ENCODE assay signal across 18 cellular contexts in the genomic region with DNA sequence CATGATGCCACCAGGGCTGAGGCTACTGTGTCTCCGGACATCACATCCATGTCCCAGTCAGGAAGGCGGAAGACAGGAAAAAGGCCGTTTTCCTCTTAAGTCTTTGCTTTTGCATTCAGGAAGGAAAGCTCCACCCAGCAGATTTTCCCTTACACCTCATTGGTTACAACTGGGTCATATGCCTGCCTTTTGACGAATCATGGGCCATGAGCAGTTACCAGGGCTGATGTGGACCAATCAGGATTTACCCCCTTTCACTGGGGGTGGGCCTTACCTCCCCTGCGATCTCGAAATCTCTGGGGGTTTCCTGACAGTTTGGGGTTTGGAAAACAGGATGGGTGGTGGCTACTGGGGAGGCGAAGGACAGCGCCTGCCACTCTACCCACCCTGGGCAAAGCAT. TPM values are rescaled to one million over a fixed set of nuclear protein-coding genes. Genes with fewer than 3 reads are reported as not detected.
DNase-seq lines count a peak whose midpoint lies in the region; ATAC-seq, FAIRE-seq and TF ChIP-seq lines count a peak whose summit lies in the region.
"Had no signal": no experiment of that assay in that cellular context is flagged by ENCODE, and none has a peak within 500 bp of the region (broad histone marks: within the 10 kb centered on the region; RNA-seq: fewer than 3 reads in every experiment).

No MANE protein-coding gene starts in this region.

- WGBS in SK-N-SH (ENCODE audit: low lambda C conversion rate) = 83% methylated on average over 7 of the region's 8 CpGs

- no peaks in the 10 kb centered on the region for H3K27me3 ChIP-seq in SK-N-SH (ENCODE audit: insufficient read depth)
- peaks cover 10% of the 10 kb centered on the region for H3K27me3 ChIP-seq in foreskin keratinocyte
- no peaks in the 10 kb centered on the region for H3K27me3 ChIP-seq in WERI-Rb-1 (ENCODE audit: insufficient read depth, low read depth, severe bottlenecking)
- H3K27me3 ChIP-seq: ascending aorta; BLaER1 treated with 17β-estradiol and CSF1 and Interleukin-3, amounts not matched to agents 10 nM and 100 nM; dorsolateral prefrontal cortex; neural progenitor cell had no signal

- no peak overlapping the region for H3K4me3 ChIP-seq in SK-N-SH (ENCODE audit: low read depth in 2 of 2, low read length in 1 of 2)
- no peak overlapping the region for H3K4me3 ChIP-seq in WERI-Rb-1 (ENCODE audit: low read depth, low read length)
- H3K4me3 ChIP-seq: ascending aorta; BLaER1 treated with 17β-estradiol and CSF1 and Interleukin-3, amounts not matched to agents 10 nM and 100 nM; dorsolateral prefrontal cortex; neural progenitor cell had no signal

- CTCF ChIA-PET in SK-N-SH (lab: Yijun Ruan, JAX) = interaction anchor here (1.1 to 1.5 kb wide), 2 partner anchors 19 to 27 kb away, joined by 4 to 5 read pairs; no protein-coding TSS in a partner anchor

- H3K4me2 ChIP-seq in SK-N-SH = no peak overlapping the region
- H3K4me2 ChIP-seq: BLaER1 treated with 17β-estradiol and CSF1 and Interleukin-3, amounts not matched to agents 10 nM and 100 nM; neural progenitor cell had no signal

- H3F3A ChIP-seq in SK-N-SH (replicated peaks; ENCODE audit: insufficient read depth) = no peaks in the 10 kb centered on the region

- H3K27ac ChIP-seq in SK-N-SH (ENCODE audit: low read depth in 2 of 2, low read length in 1 of 2) (no peak overlapping the region), foreskin keratinocyte (no peak overlapping the region), WERI-Rb-1 (no peak overlapping the region)
- H3K27ac ChIP-seq: ascending aorta; BLaER1 treated with 17β-estradiol and CSF1 and Interleukin-3, amounts not matched to agents 10 nM and 100 nM; dorsolateral prefrontal cortex; neural progenitor cell had no signal

- H3K79me2 ChIP-seq in SK-N-SH (ENCODE audit: insufficient read depth) = no peaks in the 10 kb centered on the region

- DNase-seq in ELF-1 (ENCODE audit: low read depth, low spot score) (peak; percentile 21), HT-29 (ENCODE audit: low spot score) (peak; percentile 22), SK-N-SH (peak; percentile 79), foreskin keratinocyte (no peak), WERI-Rb-1 (no peak), D721Med (ENCODE audit: insufficient read length, low spot score) (no peak), inferior parietal cortex (ENCODE audit: extremely low spot score) (no peak)
- no peak for DNase-seq in stimulated activated CD4-positive, alpha-beta T cell treated with anti-CD3 and anti-CD28 coated beads, Interleukin-4, amount 100 ng/mL, for 4 hours
- DNase-seq: activated CD4-positive, alpha-beta T cell treated with anti-CD3 and anti-CD28 coated beads, Interleukin-2, amount 50 U/mL, for 4 hours; dorsolateral prefrontal cortex; NCI-H1092 treated with DMSO at 0.1 percent for 48 hours; NCI-H446 treated with DMSO at 0.1 percent for 48 hours; stimulated activated naive B cell treated with anti-CD40 and anti-IgM and Interleukin-4, amounts not matched to agents 10 μg/mL and 1 μg/mL and 100 μg/mL, for 72 hours; T-helper 17 cell had no signal

- no peak overlapping the region for H2AFZ ChIP-seq in SK-N-SH (ENCODE audit: low read depth)
- H2AFZ ChIP-seq: neural progenitor cell had no signal

- H4K20me1 ChIP-seq in SK-N-SH (ENCODE audit: insufficient read depth) = no peaks in the 10 kb centered on the region
- H4K20me1 ChIP-seq: BLaER1 treated with 17β-estradiol and CSF1 and Interleukin-3, amounts not matched to agents 10 nM and 100 nM had no signal

- H3K9me3 ChIP-seq in SK-N-SH = no peaks in the 10 kb centered on the region
- peaks cover 3% of the 10 kb centered on the region for H3K9me3 ChIP-seq in WERI-Rb-1 (ENCODE audit: severe bottlenecking)
- H3K9me3 ChIP-seq: ascending aorta had no signal

- no peaks in the 10 kb centered on the region for H3K9me2 ChIP-seq in SK-N-SH

- TF ChIP-seq RAD21 in SK-N-SH (IDR thresholded peaks at IDR 0.05; ENCODE audit: low read length) = no peak

- no peak for TF ChIP-seq EP300 in SK-N-SH (IDR thresholded peaks at IDR 0.05; ENCODE audit: borderline replicate concordance in 1 of 2, low read depth in 1 of 2, low read length in 1 of 2)

- H3K36me3 ChIP-seq in SK-N-SH (replicated peaks in 1 of 2; ENCODE audit: control insufficient read depth in 1 of 2, insufficient read depth in 2 of 2, low read length in 1 of 2) (no peaks in the 10 kb centered on the region), WERI-Rb-1 (no peaks in the 10 kb centered on the region)
- H3K36me3 ChIP-seq: ascending aorta; BLaER1 treated with 17β-estradiol and CSF1 and Interleukin-3, amounts not matched to agents 10 nM and 100 nM; neural progenitor cell had no signal

- H3K4me1 ChIP-seq in SK-N-SH (ENCODE audit: control insufficient read depth in 1 of 2, insufficient read depth in 2 of 2, low read depth in 1 of 2, low read length in 1 of 2) (no peaks in the 10 kb centered on the region), foreskin keratinocyte (no peaks in the 10 kb centered on the region)
- H3K4me1 ChIP-seq: ascending aorta, neural progenitor cell had no signal

- TF ChIP-seq CTCF in SK-N-SH (IDR thresholded peaks at IDR 0.05) (no peak), foreskin keratinocyte (conservative IDR thresholded peaks at IDR 0.05) (no peak), WERI-Rb-1 (IDR thresholded peaks at IDR 0.05; ENCODE audit: low read depth, low read length) (no peak), D721Med (IDR thresholded peaks at IDR 0.05; ENCODE audit: insufficient read depth, missing control alignments) (no peak)

- POLR2A ChIA-PET in SK-N-SH (lab: Yijun Ruan, JAX) = no interaction called here

- FAIRE-seq in D721Med (lab: Jason Lieb, UNC) = no peak
- FAIRE-seq: urothelium cell line had no signal

- ATAC-seq in foreskin keratinocyte = peak; percentile 30
- ATAC-seq: stimulated activated naive B cell treated with anti-CD40 and anti-IgM and Interleukin-4, amounts not matched to agents 10 μg/mL and 1 μg/mL and 100 μg/mL, for 72 hours; T-helper 17 cell had no signal

- no peak overlapping the region for H3K9ac ChIP-seq in SK-N-SH
- H3K9ac ChIP-seq: BLaER1 treated with 17β-estradiol and CSF1 and Interleukin-3, amounts not matched to agents 10 nM and 100 nM; neural progenitor cell had no signal

TF ChIP-seq in SK-N-SH, 30 proteins besides CTCF, POLR2A, EP300 and RAD21:
- TF ChIP-seq MXI1 (IDR thresholded peaks at IDR 0.05; ENCODE audit: low read depth, low read length) (no peak), RFX5 (IDR thresholded peaks at IDR 0.05; ENCODE audit: low read length) (0 out of 2 replicates have a peak, but pooled peaks have one; percentile 49)
- TF ChIP-seq, protein P1, sequence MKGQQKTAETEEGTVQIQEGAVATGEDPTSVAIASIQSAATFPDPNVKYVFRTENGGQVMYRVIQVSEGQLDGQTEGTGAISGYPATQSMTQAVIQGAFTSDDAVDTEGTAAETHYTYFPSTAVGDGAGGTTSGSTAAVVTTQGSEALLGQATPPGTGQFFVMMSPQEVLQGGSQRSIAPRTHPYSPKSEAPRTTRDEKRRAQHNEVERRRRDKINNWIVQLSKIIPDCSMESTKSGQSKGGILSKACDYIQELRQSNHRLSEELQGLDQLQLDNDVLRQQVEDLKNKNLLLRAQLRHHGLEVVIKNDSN (IDR thresholded peaks at IDR 0.05; ENCODE audit: borderline replicate concordance, low read depth) = peak; percentile 71; the same call in 1 of the 2 replicates

RNA-seq across cellular contexts. Expression of a gene that starts 52.5 kb away (rescaled TPM):
- total RNA-seq in HT-29 (2014; rRNA removed; shearing (Covaris generic)) = 52.9 and 61.9 TPM in 2 replicates
- polyA plus RNA-seq in SK-N-SH (2012; rRNA removed) (29.8 and 32.8 TPM in 2 replicates), foreskin keratinocyte (73.6 and 87.9 TPM in 2 replicates)
- 40.0 and 49.0 TPM in 2 replicates for polyA plus RNA-seq in SK-N-SH (2012; cell fraction: cytosol; rRNA removed)
- polyA plus RNA-seq in SK-N-SH (2012; cell fraction: nucleus; rRNA removed) = 13.1 and 20.5 TPM in 2 replicates
- 64.5 and 71.9 TPM in 2 replicates for total RNA-seq in foreskin keratinocyte

Comparison
In these comparisons a context has a peak if more than half of its experiments do, and no peak if none do; other contexts are left out.
1. DNase-seq: peak in ELF-1 (single experiment), HT-29 (single experiment) and SK-N-SH (single experiment); none in foreskin keratinocyte (0 of 2), WERI-Rb-1 (single experiment), D721Med (single experiment), stimulated activated CD4-positive, alpha-beta T cell treated with anti-CD3 and anti-CD28 coated beads, Interleukin-4, amount 100 ng/mL, for 4 hours (0 of 2) and inferior parietal cortex (single experiment).